Comparison of ENCODE assay signal across 2 cellular contexts in the genomic region with DNA sequence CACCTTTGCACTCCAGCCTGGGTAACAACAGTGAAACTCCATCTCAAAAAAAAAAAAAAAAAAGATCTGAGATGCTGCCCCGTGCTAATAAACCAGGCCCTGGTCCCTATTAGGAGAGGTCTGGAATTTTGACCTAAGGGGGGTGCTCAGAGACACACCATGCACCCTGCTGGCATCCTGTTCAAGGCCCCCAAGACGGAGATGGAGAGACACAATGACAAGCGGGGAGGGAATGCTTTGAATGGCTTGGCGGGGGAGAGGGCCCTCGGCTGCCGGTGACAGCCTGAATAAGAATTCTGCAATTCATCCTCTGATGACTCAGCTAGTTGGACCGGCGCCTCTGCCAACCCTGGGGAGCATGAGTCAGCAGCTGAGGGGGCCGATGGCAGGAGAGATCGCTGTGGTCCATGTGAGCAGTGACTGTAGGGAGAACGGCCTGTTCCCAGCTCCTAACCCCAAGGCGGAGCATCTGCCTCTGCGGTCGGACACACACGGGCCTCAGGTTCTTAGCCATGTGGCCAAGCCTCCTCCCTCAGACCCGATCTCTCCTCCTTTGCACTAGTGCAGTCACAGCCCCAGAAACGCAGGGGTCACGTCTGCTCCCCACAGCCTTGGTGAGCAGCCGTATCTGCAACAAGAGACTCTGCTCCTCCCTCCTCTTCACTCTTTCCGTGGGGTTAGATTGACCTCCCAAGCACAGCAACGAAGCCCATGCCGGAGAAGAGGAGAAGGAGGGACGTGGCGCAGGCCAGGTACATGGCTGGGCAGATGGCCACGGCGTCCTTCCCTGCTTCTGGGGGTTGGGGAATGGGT.
TF ChIP-seq lines count a peak whose summit lies in the region.

No MANE protein-coding gene starts in this region.

TF ChIP-seq in SK-N-SH, 30 proteins besides CTCF, POLR2A, EP300 and RAD21 (continues in another document):
- TF ChIP-seq GATA2 (CRISPR knock-in tag; IDR thresholded peaks at IDR 0.05) (no peak), NRF1 (IDR thresholded peaks at IDR 0.05; ENCODE audit: low read depth, low read length) (no peak), TCF12 (IDR thresholded peaks at IDR 0.05) (peak; percentile 99), GABPA (IDR thresholded peaks at IDR 0.05; ENCODE audit: low read depth) (no peak; the same call in 1 of the 2 replicates), RXRA (IDR thresholded peaks at IDR 0.05; ENCODE audit: borderline replicate concordance, low read depth) (peak; percentile 99), RFX5 (IDR thresholded peaks at IDR 0.05; ENCODE audit: low read length) (no peak), SMC3 (IDR thresholded peaks at IDR 0.05; ENCODE audit: low read depth, low read length) (no peak; the same call in 1 of the 2 replicates), CHD2 (IDR thresholded peaks at IDR 0.05; ENCODE audit: low read length, partially characterized antibody) (no peak), YY1 (IDR thresholded peaks at IDR 0.05; ENCODE audit: low read depth) (peak; percentile 70; the same call in 1 of the 2 replicates), FOXJ3 (CRISPR knock-in tag; IDR thresholded peaks at IDR 0.05) (no peak), EZH2phosphoT487 (IDR thresholded peaks at IDR 0.05; ENCODE audit: borderline replicate concordance, low read depth) (no peak), TEAD4 (IDR thresholded peaks at IDR 0.05; ENCODE audit: borderline replicate concordance, insufficient read depth) (peak; percentile 99), PBX3 (IDR thresholded peaks at IDR 0.05) (peak; percentile 96), FOXM1 (IDR thresholded peaks at IDR 0.05; ENCODE audit: low read depth) (peak; percentile 98), IRF3 (IDR thresholded peaks at IDR 0.05; ENCODE audit: low read depth, low read length) (no peak), JUND (IDR thresholded peaks at IDR 0.05) (peak; percentile 100), FOSL2 (IDR thresholded peaks at IDR 0.05; ENCODE audit: borderline replicate concordance, low read depth) (peak; percentile 100), TAF1 (IDR thresholded peaks at IDR 0.05; ENCODE audit: borderline replicate concordance, low read depth, low read length) (peak; percentile 71; the same call in 1 of the 2 replicates), REST (IDR thresholded peaks at IDR 0.05; ENCODE audit: low read depth, low read length) (peak; percentile 83)
- TF ChIP-seq, protein P1, sequence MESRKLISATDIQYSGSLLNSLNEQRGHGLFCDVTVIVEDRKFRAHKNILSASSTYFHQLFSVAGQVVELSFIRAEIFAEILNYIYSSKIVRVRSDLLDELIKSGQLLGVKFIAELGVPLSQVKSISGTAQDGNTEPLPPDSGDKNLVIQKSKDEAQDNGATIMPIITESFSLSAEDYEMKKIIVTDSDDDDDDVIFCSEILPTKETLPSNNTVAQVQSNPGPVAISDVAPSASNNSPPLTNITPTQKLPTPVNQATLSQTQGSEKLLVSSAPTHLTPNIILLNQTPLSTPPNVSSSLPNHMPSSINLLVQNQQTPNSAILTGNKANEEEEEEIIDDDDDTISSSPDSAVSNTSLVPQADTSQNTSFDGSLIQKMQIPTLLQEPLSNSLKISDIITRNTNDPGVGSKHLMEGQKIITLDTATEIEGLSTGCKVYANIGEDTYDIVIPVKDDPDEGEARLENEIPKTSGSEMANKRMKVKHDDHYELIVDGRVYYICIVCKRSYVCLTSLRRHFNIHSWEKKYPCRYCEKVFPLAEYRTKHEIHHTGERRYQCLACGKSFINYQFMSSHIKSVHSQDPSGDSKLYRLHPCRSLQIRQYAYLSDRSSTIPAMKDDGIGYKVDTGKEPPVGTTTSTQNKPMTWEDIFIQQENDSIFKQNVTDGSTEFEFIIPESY (IDR thresholded peaks at IDR 0.05; ENCODE audit: borderline replicate concordance, low read depth) = peak; percentile 94
- TF ChIP-seq, protein P2, sequence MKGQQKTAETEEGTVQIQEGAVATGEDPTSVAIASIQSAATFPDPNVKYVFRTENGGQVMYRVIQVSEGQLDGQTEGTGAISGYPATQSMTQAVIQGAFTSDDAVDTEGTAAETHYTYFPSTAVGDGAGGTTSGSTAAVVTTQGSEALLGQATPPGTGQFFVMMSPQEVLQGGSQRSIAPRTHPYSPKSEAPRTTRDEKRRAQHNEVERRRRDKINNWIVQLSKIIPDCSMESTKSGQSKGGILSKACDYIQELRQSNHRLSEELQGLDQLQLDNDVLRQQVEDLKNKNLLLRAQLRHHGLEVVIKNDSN (IDR thresholded peaks at IDR 0.05; ENCODE audit: borderline replicate concordance, low read depth) = peak; percentile 78

TF ChIP-seq in GM12878, 131 proteins besides CTCF, POLR2A, EP300 and RAD21:
- TF ChIP-seq KDM1A (IDR thresholded peaks at IDR 0.05; ENCODE audit: borderline replicate concordance) (no peak), BACH1 (IDR thresholded peaks at IDR 0.05; ENCODE audit: borderline replicate concordance) (peak; percentile 99)
